In the genomic region with DNA sequence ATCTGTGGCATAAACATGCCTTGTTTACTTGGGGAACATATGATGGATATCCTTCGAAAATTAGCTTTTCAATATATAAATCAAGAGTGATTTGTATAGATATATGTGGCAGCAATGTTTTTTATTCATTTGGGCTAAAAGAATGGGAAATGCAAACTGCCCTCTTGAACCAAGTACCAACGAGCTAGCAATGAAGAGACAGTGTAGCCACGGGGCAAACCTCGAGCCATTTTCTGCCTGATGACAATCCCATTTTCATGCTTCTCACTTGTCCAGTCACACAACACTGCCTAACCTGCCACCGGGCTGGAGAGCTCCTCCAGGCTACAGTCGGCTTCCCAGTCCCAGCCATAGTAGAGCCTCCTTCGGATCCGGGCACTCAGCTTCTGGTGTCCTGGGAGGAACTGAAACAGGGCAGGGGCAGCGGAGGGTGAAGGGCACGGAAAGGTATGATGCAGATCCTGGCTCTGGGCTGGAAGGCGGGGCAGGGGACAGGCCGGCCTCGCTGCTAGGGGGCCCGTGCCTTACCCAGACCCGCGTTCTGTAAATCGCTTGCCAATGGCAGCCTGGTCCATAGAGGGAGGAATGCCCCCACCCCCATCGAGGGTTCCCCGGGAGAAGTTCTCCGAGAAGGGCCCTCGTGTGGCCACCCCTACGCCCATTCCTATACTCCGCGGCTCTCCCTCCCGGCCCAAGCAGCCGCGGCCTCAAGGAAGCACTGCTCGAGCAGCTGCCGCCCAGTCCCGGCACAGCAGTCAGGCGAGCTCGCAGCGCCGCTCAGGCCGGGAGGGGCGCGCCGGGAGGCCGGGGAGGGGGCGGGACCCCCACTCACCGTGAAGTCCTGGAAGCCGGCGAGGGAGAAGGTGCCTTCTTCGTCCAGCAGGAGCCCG, we compare ENCODE assay signal across 1 cellular context.
TF ChIP-seq lines count a peak whose summit lies in the region.

No MANE protein-coding gene starts in this region.

TF ChIP-seq in HepG2, 621 proteins besides CTCF, POLR2A, EP300 and RAD21 (continued from another document):
- TF ChIP-seq ZEB1 (IDR thresholded peaks at IDR 0.05; ENCODE audit: insufficient replicate concordance, low read depth), result peak; percentile 21
- TF ChIP-seq ZNF326 (CRISPR knock-in tag; IDR thresholded peaks at IDR 0.05; ENCODE audit: borderline replicate concordance), result no peak
- TF ChIP-seq ZNF12 (CRISPR knock-in tag; IDR thresholded peaks at IDR 0.05), result peak; percentile 18; the same call in 1 of the 2 replicates
- peak; percentile 51; the same call in 1 of the 2 replicates for TF ChIP-seq ZNF292 (CRISPR knock-in tag; IDR thresholded peaks at IDR 0.05; ENCODE audit: borderline replicate concordance, low read depth)
- TF ChIP-seq ASH2L (IDR thresholded peaks at IDR 0.05; ENCODE audit: insufficient read length, low read depth, low read length), result peak; percentile 48
- TF ChIP-seq CBFB (CRISPR knock-in tag; IDR thresholded peaks at IDR 0.05), result 0 out of 2 replicates have a peak, but pooled peaks have one; percentile 32
- TF ChIP-seq KAT7 (CRISPR knock-in tag; IDR thresholded peaks at IDR 0.05; ENCODE audit: borderline replicate concordance), result peak; percentile 76; the same call in 1 of the 2 replicates
- TF ChIP-seq ZNF781 (CRISPR knock-in tag; IDR thresholded peaks at IDR 0.05; ENCODE audit: borderline replicate concordance, not compliant biosample characterization), result no peak
- TF ChIP-seq YEATS4 (CRISPR knock-in tag; IDR thresholded peaks at IDR 0.05; ENCODE audit: borderline replicate concordance), result no peak
- TF ChIP-seq ZC3H4 (CRISPR knock-in tag; IDR thresholded peaks at IDR 0.05; ENCODE audit: borderline replicate concordance), result 0 out of 2 replicates have a peak, but pooled peaks have one; percentile 41
- TF ChIP-seq, protein P1, sequence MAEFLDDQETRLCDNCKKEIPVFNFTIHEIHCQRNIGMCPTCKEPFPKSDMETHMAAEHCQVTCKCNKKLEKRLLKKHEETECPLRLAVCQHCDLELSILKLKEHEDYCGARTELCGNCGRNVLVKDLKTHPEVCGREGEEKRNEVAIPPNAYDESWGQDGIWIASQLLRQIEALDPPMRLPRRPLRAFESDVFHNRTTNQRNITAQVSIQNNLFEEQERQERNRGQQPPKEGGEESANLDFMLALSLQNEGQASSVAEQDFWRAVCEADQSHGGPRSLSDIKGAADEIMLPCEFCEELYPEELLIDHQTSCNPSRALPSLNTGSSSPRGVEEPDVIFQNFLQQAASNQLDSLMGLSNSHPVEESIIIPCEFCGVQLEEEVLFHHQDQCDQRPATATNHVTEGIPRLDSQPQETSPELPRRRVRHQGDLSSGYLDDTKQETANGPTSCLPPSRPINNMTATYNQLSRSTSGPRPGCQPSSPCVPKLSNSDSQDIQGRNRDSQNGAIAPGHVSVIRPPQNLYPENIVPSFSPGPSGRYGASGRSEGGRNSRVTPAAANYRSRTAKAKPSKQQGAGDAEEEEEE (CRISPR knock-in tag; IDR thresholded peaks at IDR 0.05; ENCODE audit: borderline replicate concordance), result peak; percentile 18; the same call in 1 of the 2 replicates
- 0 out of 2 replicates have a peak, but pooled peaks have one; percentile 59 for TF ChIP-seq ZNF350 (CRISPR knock-in tag; IDR thresholded peaks at IDR 0.05; ENCODE audit: borderline replicate concordance, low read depth)
- peak; percentile 63; the same call in 1 of the 2 replicates for TF ChIP-seq MZF1 (CRISPR knock-in tag; IDR thresholded peaks at IDR 0.05; ENCODE audit: borderline replicate concordance)
- 0 out of 2 replicates have a peak, but pooled peaks have one; percentile 16 for TF ChIP-seq ZNF775 (CRISPR knock-in tag; IDR thresholded peaks at IDR 0.05; ENCODE audit: borderline replicate concordance)
- no peak for TF ChIP-seq FOXJ3 (CRISPR knock-in tag; IDR thresholded peaks at IDR 0.05; ENCODE audit: borderline replicate concordance)
- TF ChIP-seq KDM3A (CRISPR knock-in tag; IDR thresholded peaks at IDR 0.05; ENCODE audit: low read depth), result peak; percentile 30; the same call in 1 of the 2 replicates
- TF ChIP-seq, protein P2, sequence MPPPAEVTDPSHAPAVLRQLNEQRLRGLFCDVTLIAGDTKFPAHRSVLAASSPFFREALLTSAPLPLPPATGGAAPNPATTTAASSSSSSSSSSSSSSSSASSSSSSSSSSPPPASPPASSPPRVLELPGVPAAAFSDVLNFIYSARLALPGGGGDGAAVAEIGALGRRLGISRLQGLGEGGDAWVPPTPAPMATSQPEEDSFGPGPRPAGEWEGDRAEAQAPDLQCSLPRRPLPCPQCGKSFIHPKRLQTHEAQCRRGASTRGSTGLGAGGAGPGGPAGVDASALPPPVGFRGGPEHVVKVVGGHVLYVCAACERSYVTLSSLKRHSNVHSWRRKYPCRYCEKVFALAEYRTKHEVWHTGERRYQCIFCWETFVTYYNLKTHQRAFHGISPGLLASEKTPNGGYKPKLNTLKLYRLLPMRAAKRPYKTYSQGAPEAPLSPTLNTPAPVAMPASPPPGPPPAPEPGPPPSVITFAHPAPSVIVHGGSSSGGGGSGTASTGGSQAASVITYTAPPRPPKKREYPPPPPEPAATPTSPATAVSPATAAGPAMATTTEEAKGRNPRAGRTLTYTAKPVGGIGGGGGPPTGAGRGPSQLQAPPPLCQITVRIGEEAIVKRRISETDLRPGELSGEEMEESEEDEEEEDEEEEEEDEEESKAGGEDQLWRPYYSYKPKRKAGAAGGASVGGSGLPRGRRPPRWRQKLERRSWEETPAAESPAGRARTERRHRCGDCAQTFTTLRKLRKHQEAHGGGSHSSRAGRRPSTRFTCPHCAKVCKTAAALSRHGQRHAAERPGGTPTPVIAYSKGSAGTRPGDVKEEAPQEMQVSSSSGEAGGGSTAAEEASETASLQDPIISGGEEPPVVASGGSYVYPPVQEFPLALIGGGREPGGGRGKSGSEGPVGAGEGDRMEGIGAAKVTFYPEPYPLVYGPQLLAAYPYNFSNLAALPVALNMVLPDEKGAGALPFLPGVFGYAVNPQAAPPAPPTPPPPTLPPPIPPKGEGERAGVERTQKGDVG (CRISPR knock-in tag; IDR thresholded peaks at IDR 0.05; ENCODE audit: borderline replicate concordance), result 0 out of 2 replicates have a peak, but pooled peaks have one; percentile 7
- TF ChIP-seq CENPT (CRISPR knock-in tag; IDR thresholded peaks at IDR 0.05; ENCODE audit: low read depth), result no peak
